Comparison of ENCODE assay signal across 21 cellular contexts in genomic region chr2:11713815-11714214, GRCh38. TPM values are rescaled to one million over a fixed set of nuclear protein-coding genes. Genes with fewer than 3 reads are reported as not detected.
DNase-seq lines count a peak whose midpoint lies in the region; ATAC-seq, FAIRE-seq and TF ChIP-seq lines count a peak whose summit lies in the region.
"Had no signal": no experiment of that assay in that cellular context is flagged by ENCODE, and none has a peak within 500 bp of the region (broad histone marks: within the 10 kb centered on the region; RNA-seq: fewer than 3 reads in every experiment).

No MANE protein-coding gene starts in this region.

- TF ChIP-seq CTCF in natural killer cell (IDR thresholded peaks at IDR 0.05) (no peak), K562 (IDR thresholded peaks at IDR 0.05 in 2 of 3, conservative IDR thresholded peaks at IDR 0.05 in 1 of 3; ENCODE audit: insufficient read depth in 2 of 3, low read depth in 1 of 3, low read length in 3 of 3) (no peak), neural progenitor cell (IDR thresholded peaks at IDR 0.05) (no peak), progenitor cell of endocrine pancreas (IDR thresholded peaks at IDR 0.05; ENCODE audit: unreplicated experiment) (no peak)

- no peak for FAIRE-seq in K562 (lab: Jason Lieb, UNC)
- FAIRE-seq: H54, HepG2 had no signal

- no peaks in the 10 kb centered on the region for H3F3A ChIP-seq in neural progenitor cell (ENCODE audit: low read depth)

- TF ChIP-seq EP300 in K562 (IDR thresholded peaks at IDR 0.05; ENCODE audit: low read length), result no peak

- H3K4me1 Mint-ChIP-seq in natural killer cell treated with Interleukin-12 subunit alpha and Interleukin-12 subunit beta and Interleukin-15 and Interleukin-18, amount 100 ng/mL, for 72 hours (ENCODE audit: low read depth in 2 of 2), result peaks cover 0 to 5% of the 10 kb centered on the region in 2 donors
- no peaks in the 10 kb centered on the region for H3K4me1 Mint-ChIP-seq in natural killer cell
- peaks cover 32% of the 10 kb centered on the region for H3K4me1 Mint-ChIP-seq in neural progenitor cell
- no peaks in the 10 kb centered on the region for H3K4me1 Mint-ChIP-seq in progenitor cell of endocrine pancreas (ENCODE audit: low read depth)
- no peaks in the 10 kb centered on the region for H3K4me1 Mint-ChIP-seq in activated CD4-positive, alpha-beta T cell treated with anti-CD3 and anti-CD28 coated beads for 36 hours
- H3K4me1 Mint-ChIP-seq: CD4-positive, alpha-beta memory T cell had no signal

- 5% methylated on average over 7 of the region's 7 CpGs for WGBS in K562 (ENCODE audit: insufficient coverage, low coverage, missing lambda C conversion rate)

- H2AFZ ChIP-seq in K562 (ENCODE audit: low read depth, low read length), result no peak overlapping the region
- no peak overlapping the region for H2AFZ ChIP-seq in neural progenitor cell (replicated peaks)
- H2AFZ ChIP-seq: GM23338 had no signal

- no peak overlapping the region for H3K27ac Mint-ChIP-seq in natural killer cell treated with Interleukin-12 subunit alpha and Interleukin-12 subunit beta and Interleukin-15 and Interleukin-18, amount 100 ng/mL, for 72 hours
- H3K27ac Mint-ChIP-seq in natural killer cell (no peak overlapping the region), neural progenitor cell (peak overlapping the region; percentile 34), progenitor cell of endocrine pancreas (no peak overlapping the region)
- no peak overlapping the region for H3K27ac Mint-ChIP-seq in activated CD4-positive, alpha-beta T cell treated with anti-CD3 and anti-CD28 coated beads for 36 hours
- H3K27ac Mint-ChIP-seq: GM23338 had no signal

- H3K4me3 Mint-ChIP-seq in natural killer cell treated with Interleukin-12 subunit alpha and Interleukin-12 subunit beta and Interleukin-15 and Interleukin-18, amount 100 ng/mL, for 72 hours, result no peak overlapping the region
- H3K4me3 Mint-ChIP-seq in natural killer cell (no peak overlapping the region), neural progenitor cell (no peak overlapping the region), progenitor cell of endocrine pancreas (ENCODE audit: low read depth) (no peak overlapping the region)
- no peak overlapping the region for H3K4me3 Mint-ChIP-seq in activated CD4-positive, alpha-beta T cell treated with anti-CD3 and anti-CD28 coated beads for 36 hours
- H3K4me3 Mint-ChIP-seq: CD14-positive monocyte, GM23338 had no signal

- CTCF ChIA-PET in K562 (lab: Yijun Ruan, JAX; ENCODE audit: low intra/inter-chr PET ratio), result no interaction called here
- CTCF ChIA-PET in activated CD4-positive, alpha-beta T cell treated with anti-CD3 and anti-CD28 coated beads for 36 hours (lab: Charles Lee), result no interaction called here

- no peak for TF ChIP-seq RAD21 in K562 (CRISPR knock-in tag; conservative IDR thresholded peaks at IDR 0.05 in 1 of 2, IDR thresholded peaks at IDR 0.05 in 1 of 2)

- H3K4me3 ChIP-seq in K562 (no peak overlapping the region), neural progenitor cell (no peak overlapping the region)
- H3K4me3 ChIP-seq: BLaER1, GM23338 had no signal

- no TSS peak for BruUV-seq in K562 (replicated peaks; lab: Mats Ljungman, UMichigan)

- H3K27me3 ChIP-seq in K562 (ENCODE audit: control insufficient read depth in 2 of 2, insufficient read depth in 2 of 2, low read length in 2 of 2) (peaks cover 12 to 43% of the 10 kb centered on the region in 2 experiments; a peak in 3 of 5 replicates), neural progenitor cell (no peaks in the 10 kb centered on the region)
- H3K27me3 ChIP-seq: BLaER1 had no signal

- H3K36me3 Mint-ChIP-seq in natural killer cell treated with Interleukin-12 subunit alpha and Interleukin-12 subunit beta and Interleukin-15 and Interleukin-18, amount 100 ng/mL, for 72 hours, result no peaks in the 10 kb centered on the region
- H3K36me3 Mint-ChIP-seq in natural killer cell (no peaks in the 10 kb centered on the region), neural progenitor cell (no peaks in the 10 kb centered on the region), progenitor cell of endocrine pancreas (ENCODE audit: insufficient read depth) (no peaks in the 10 kb centered on the region)
- H3K36me3 Mint-ChIP-seq in activated CD4-positive, alpha-beta T cell treated with anti-CD3 and anti-CD28 coated beads for 36 hours (ENCODE audit: low read depth), result no peaks in the 10 kb centered on the region
- H3K36me3 Mint-ChIP-seq: CD14-positive monocyte; CD4-positive, alpha-beta memory T cell had no signal

- H3K4me1 ChIP-seq in K562 (replicated peaks in 1 of 2; ENCODE audit: control insufficient read depth in 2 of 2, insufficient read depth in 2 of 2, low read length in 2 of 2), result peaks cover 3 to 9% of the 10 kb centered on the region in 2 experiments; a peak in 3 of 5 replicates
- H3K4me1 ChIP-seq in neural progenitor cell, result no peaks in the 10 kb centered on the region

- TF ChIP-seq POLR2A in K562 (conservative IDR thresholded peaks at IDR 0.05), result no peak

- H3K9ac ChIP-seq in K562 (ENCODE audit: insufficient read depth in 1 of 2, low read depth in 2 of 2, low read length in 2 of 2) (no peak overlapping the region), neural progenitor cell (no peak overlapping the region)
- H3K9ac ChIP-seq: BLaER1 had no signal

- no peak for ATAC-seq in natural killer cell treated with Interleukin-12 subunit alpha and Interleukin-12 subunit beta and Interleukin-15 and Interleukin-18, amount 100 ng/mL, for 72 hours
- no peak for ATAC-seq in natural killer cell
- peak; percentile 48; the same call in 2 of the 3 replicates for ATAC-seq in K562
- ATAC-seq in activated CD4-positive, alpha-beta T cell treated with anti-CD3 and anti-CD28 coated beads for 36 hours, result no peak
- no peak for ATAC-seq in HG02588 (IDR thresholded peaks at IDR 0.05; ENCODE audit: unreplicated experiment)
- ATAC-seq: GM23338 had no signal

- intact Hi-C loops in natural killer cell (cut with micrococcal nuclease), result no loop called here
- intact Hi-C loops in K562 (cut with micrococcal nuclease), result no loop called here
- intact Hi-C loops in activated CD4-positive, alpha-beta T cell treated with anti-CD3 and anti-CD28 coated beads for 36 hours (cut with DNase I, micrococcal nuclease), result no loop called here

- H3K9me3 ChIP-seq in K562 (replicated peaks; ENCODE audit: control insufficient read depth, insufficient read depth, low read depth, low read length), result no peaks in the 10 kb centered on the region
- H3K9me3 ChIP-seq in neural progenitor cell (ENCODE audit: low read depth), result no peaks in the 10 kb centered on the region
- H3K9me3 ChIP-seq: BLaER1 had no signal

- no peaks in the 10 kb centered on the region for H3K9me1 ChIP-seq in K562 (ENCODE audit: control insufficient read depth, insufficient read depth, low read length)

- H3K9me3 Mint-ChIP-seq in natural killer cell treated with Interleukin-12 subunit alpha and Interleukin-12 subunit beta and Interleukin-15 and Interleukin-18, amount 100 ng/mL, for 72 hours, result no peaks in the 10 kb centered on the region
- H3K9me3 Mint-ChIP-seq in natural killer cell (no peaks in the 10 kb centered on the region), neural progenitor cell (no peaks in the 10 kb centered on the region), progenitor cell of endocrine pancreas (ENCODE audit: low read depth) (no peaks in the 10 kb centered on the region)
- H3K9me3 Mint-ChIP-seq in activated CD4-positive, alpha-beta T cell treated with anti-CD3 and anti-CD28 coated beads for 36 hours (ENCODE audit: low read depth), result no peaks in the 10 kb centered on the region
- H3K9me3 Mint-ChIP-seq: CD14-positive monocyte; CD4-positive, alpha-beta memory T cell; GM23338 had no signal

- no peaks in the 10 kb centered on the region; the same call in 1 of the 2 replicates for H4K20me1 ChIP-seq in K562 (replicated peaks; ENCODE audit: control insufficient read depth, insufficient read depth, low read length)
- no peaks in the 10 kb centered on the region for H4K20me1 ChIP-seq in neural progenitor cell (ENCODE audit: low read depth)
- H4K20me1 ChIP-seq: BLaER1 had no signal

- in situ Hi-C loops in K562 (cut with MboI), result no loop called here

- H3K79me2 ChIP-seq in K562 (ENCODE audit: control insufficient read depth, insufficient read depth, low read length), result no peaks in the 10 kb centered on the region
- H3K79me2 ChIP-seq in neural progenitor cell (ENCODE audit: low read depth), result no peaks in the 10 kb centered on the region

- H3K27ac ChIP-seq in K562 (ENCODE audit: extremely low read depth, low read depth, low read length), result no peak overlapping the region
- no peak overlapping the region for H3K27ac ChIP-seq in neural progenitor cell
- H3K27ac ChIP-seq: BLaER1 had no signal

- peak; percentile 39 for DNase-seq in natural killer cell treated with Interleukin-12 subunit alpha and Interleukin-12 subunit beta and Interleukin-15 and Interleukin-18, amount 100 ng/mL, for 72 hours (ENCODE audit: low spot score)
- no peak for DNase-seq in natural killer cell
- peak in 1 of 4 experiments; percentile 31 for DNase-seq in K562 (ENCODE audit: extremely low read depth in 1 of 4, low spot score in 3 of 4)
- peak; percentile 14 for DNase-seq in neural progenitor cell (ENCODE audit: low spot score)
- DNase-seq in progenitor cell of endocrine pancreas (ENCODE audit: low spot score, unreplicated experiment), result no peak
- no peak for DNase-seq in activated CD4-positive, alpha-beta T cell treated with anti-CD3 and anti-CD28 coated beads for 36 hours
- DNase-seq: 8988T; CD4-positive, alpha-beta memory T cell; DMS153; DMS79; GF-D8; HCEC 1CT had no signal

- POLR2A ChIA-PET in K562 (lab: Yijun Ruan, JAX), result no interaction called here
- POLR2A ChIA-PET in activated CD4-positive, alpha-beta T cell treated with anti-CD3 and anti-CD28 coated beads for 36 hours (lab: Charles Lee), result no interaction called here

- no peak overlapping the region for H3K4me2 ChIP-seq in K562 (ENCODE audit: insufficient read depth, low read length)
- H3K4me2 ChIP-seq in neural progenitor cell, result no peak overlapping the region
- H3K4me2 ChIP-seq: BLaER1, GM23338 had no signal

- peaks cover 6 to 8% of the 10 kb centered on the region in 2 donors for H3K27me3 Mint-ChIP-seq in natural killer cell treated with Interleukin-12 subunit alpha and Interleukin-12 subunit beta and Interleukin-15 and Interleukin-18, amount 100 ng/mL, for 72 hours
- H3K27me3 Mint-ChIP-seq in natural killer cell (ENCODE audit: low read depth in 2 of 2) (peaks cover 0 to 5% of the 10 kb centered on the region in 2 donors), neural progenitor cell (ENCODE audit: insufficient read depth, low read depth) (peaks cover 6% of the 10 kb centered on the region), progenitor cell of endocrine pancreas (peaks cover 39% of the 10 kb centered on the region)
- H3K27me3 Mint-ChIP-seq in activated CD4-positive, alpha-beta T cell treated with anti-CD3 and anti-CD28 coated beads for 36 hours, result peaks cover 14% of the 10 kb centered on the region

- no peaks in the 10 kb centered on the region for H3K36me3 ChIP-seq in K562 (ENCODE audit: control insufficient read depth, insufficient read depth, low read length)
- H3K36me3 ChIP-seq in neural progenitor cell, result no peaks in the 10 kb centered on the region
- H3K36me3 ChIP-seq: BLaER1 had no signal

RNA-seq across cellular contexts. Expression of gene LPIN1, which starts 32.6 kb away (rescaled TPM):
- total RNA-seq in natural killer cell treated with Interleukin-12 subunit alpha and Interleukin-12 subunit beta and Interleukin-15 and Interleukin-18, amount 100 ng/mL, for 72 hours, result 100 to 1,000 TPM in 1 of 2 donors, 10 to 100 TPM in 1; 63.0 to 112 TPM
- total RNA-seq in natural killer cell (100 to 1,000 TPM in 2 of 3 donors, 10 to 100 TPM in 1; 95.0 to 122 (median 118) TPM), K562 (2014; rRNA removed) (25.1 and 33.4 TPM in 2 replicates), K562 (2014; rRNA removed; fragmentation: Illumina TruSeq; extraction: Trizol) (27.8 and 32.6 TPM in 2 replicates), K562 (2015; rRNA removed; fragmentation: Illumina TruSeq; extraction: Trizol) (25.3 and 27.8 TPM in 2 replicates), K562 (2021) (37.6 and 39.9 TPM in 2 replicates), neural progenitor cell (ENCODE audit: low replicate concordance) (18.0 and 22.9 TPM in 2 replicates), progenitor cell of endocrine pancreas (18.3 and 23.5 TPM in 2 replicates)
- 261 and 278 TPM in 2 replicates for total RNA-seq in K562 (2011; cell fraction: chromatin; rRNA removed; ENCODE audit: low replicate concordance)
- total RNA-seq in K562 (2011; cell fraction: nucleolus; rRNA removed), result 132 and 152 TPM in 2 replicates
- 219 and 247 TPM in 2 replicates for total RNA-seq in K562 (2011; cell fraction: nucleoplasm; rRNA removed)
- polyA plus RNA-seq in K562 (2011; rRNA removed) (84.0 and 96.3 TPM in 2 replicates), K562 (2014; fragmentation: Illumina TruSeq; extraction: Trizol) (30.1 and 32.5 TPM in 2 replicates), K562 (2014; fragmentation: Nextera tagmentation; extraction: Ambion mirVana) (10 to 100 TPM in 1 of 2 experiments, 1 to 10 TPM in 1; 9.2 to 12.7 TPM), K562 (2014; rRNA removed) (36.0 and 36.4 TPM in 2 replicates)
- 38.4 and 54.3 TPM in 2 replicates for polyA plus RNA-seq in K562 (2011; cell fraction: cytosol; rRNA removed)
- 117 and 127 TPM in 2 replicates for polyA plus RNA-seq in K562 (2011; cell fraction: nucleus; rRNA removed)
- 22.4 and 25.9 TPM in 2 replicates for polyA plus RNA-seq in K562 (2012)
- polyA minus RNA-seq in K562 (2011; rRNA and poly(A)+ RNA removed), result 66.6 and 83.7 TPM in 2 replicates
- polyA minus RNA-seq in K562 (2011; cell fraction: cytosol; rRNA and poly(A)+ RNA removed), result 35.4 and 38.8 TPM in 2 replicates
- 79.0 and 128 TPM in 2 replicates for polyA minus RNA-seq in K562 (2011; cell fraction: nucleus; rRNA and poly(A)+ RNA removed)
- total RNA-seq in activated CD4-positive, alpha-beta T cell treated with anti-CD3 and anti-CD28 coated beads for 36 hours, result 10 to 100 TPM; 40.6 to 42.9 TPM

RNA-seq across cellular contexts. Expression of gene NTSR2, which starts 43.8 kb away (rescaled TPM):
- total RNA-seq in natural killer cell treated with Interleukin-12 subunit alpha and Interleukin-12 subunit beta and Interleukin-15 and Interleukin-18, amount 100 ng/mL, for 72 hours, result not detected
- total RNA-seq in natural killer cell, result not detected
- not detected in 2 replicates for total RNA-seq in K562 (2011; cell fraction: chromatin; rRNA removed; ENCODE audit: low replicate concordance)
- total RNA-seq in K562 (2011; cell fraction: nucleolus; rRNA removed), result not detected in 2 replicates
- total RNA-seq in K562 (2011; cell fraction: nucleoplasm; rRNA removed), result not detected in 2 replicates
- not detected in 2 replicates for total RNA-seq in K562 (2014; rRNA removed)
- total RNA-seq in K562 (2014; rRNA removed; fragmentation: Illumina TruSeq; extraction: Trizol), result not detected in 2 replicates
- not detected in 2 replicates for total RNA-seq in K562 (2015; rRNA removed; fragmentation: Illumina TruSeq; extraction: Trizol)
- not detected in 2 replicates for total RNA-seq in K562 (2021)
- polyA plus RNA-seq in K562 (2011; rRNA removed), result not detected in 2 replicates
- polyA plus RNA-seq in K562 (2011; cell fraction: cytosol; rRNA removed), result not detected in 2 replicates
- polyA plus RNA-seq in K562 (2011; cell fraction: nucleus; rRNA removed), result not detected in 2 replicates
- polyA plus RNA-seq in K562 (2012), result not detected in 2 replicates
- polyA plus RNA-seq in K562 (2014; fragmentation: Illumina TruSeq; extraction: Trizol), result not detected in 2 replicates
- not detected for polyA plus RNA-seq in K562 (2014; fragmentation: Nextera tagmentation; extraction: Ambion mirVana)
- polyA plus RNA-seq in K562 (2014; rRNA removed), result not detected in 2 replicates
- polyA minus RNA-seq in K562 (2011; rRNA and poly(A)+ RNA removed), result not detected in 2 replicates
- not detected in 2 replicates for polyA minus RNA-seq in K562 (2011; cell fraction: cytosol; rRNA and poly(A)+ RNA removed)
- not detected in 2 replicates for polyA minus RNA-seq in K562 (2011; cell fraction: nucleus; rRNA and poly(A)+ RNA removed)
- total RNA-seq in neural progenitor cell (ENCODE audit: low replicate concordance), result not detected in 2 replicates
- not detected in 2 replicates for total RNA-seq in progenitor cell of endocrine pancreas
- not detected for total RNA-seq in activated CD4-positive, alpha-beta T cell treated with anti-CD3 and anti-CD28 coated beads for 36 hours
- total RNA-seq: A673; CD4-positive, alpha-beta memory T cell; Daoy; HepG2 had no signal
- polyA plus RNA-seq: AG04450; CD14-positive monocyte; CD4-positive, alpha-beta memory T cell; GM23338; HepG2 had no signal

Comparison
In these comparisons a context has a peak if more than half of its experiments do, and no peak if none do; other contexts are left out.
1. DNase-seq: peak in natural killer cell treated with Interleukin-12 subunit alpha and Interleukin-12 subunit beta and Interleukin-15 and Interleukin-18, amount 100 ng/mL, for 72 hours (single experiment) and neural progenitor cell (single experiment); none in natural killer cell (single experiment), progenitor cell of endocrine pancreas (single experiment) and activated CD4-positive, alpha-beta T cell treated with anti-CD3 and anti-CD28 coated beads for 36 hours (single experiment).